Comparison of ENCODE assay signal across 13 cellular contexts in genomic region chr1:210438928-210439841, GRCh38.
DNase-seq lines count a peak whose midpoint lies in the region; ATAC-seq, FAIRE-seq and TF ChIP-seq lines count a peak whose summit lies in the region.
"Had no signal": no experiment of that assay in that cellular context is flagged by ENCODE, and none has a peak within 500 bp of the region (broad histone marks: within the 10 kb centered on the region; RNA-seq: fewer than 3 reads in every experiment).

No MANE protein-coding gene starts in this region.

- DNase-seq in AG08396 (ENCODE audit: low spot score) (peak; percentile 35), HTR-8/SVneo (ENCODE audit: insufficient read length, low spot score) (peak; percentile 67), astrocyte of the hippocampus (ENCODE audit: low read depth, low spot score) (peak; percentile 90), kidney epithelial cell (ENCODE audit: low read depth) (peak; percentile 96), GM12892 (ENCODE audit: insufficient read length) (no peak), NCI-H1694 treated with DMSO at 0.1 percent for 48 hours (lab: John Stamatoyannopoulos, UW) (no peak)
- no peak for DNase-seq in stimulated activated naive CD8-positive, alpha-beta T cell treated with anti-CD3 and anti-CD28 coated beads, Interleukin-15, Interleukin-2, amounts not matched to agents 100 U/mL and 50 U/mL, for 24 hours
- DNase-seq: activated CD8-positive, alpha-beta memory T cell treated with anti-CD3 and anti-CD28 coated beads, Interleukin-2, amount 50 U/mL, for 4 hours; CD8-positive, alpha-beta memory T cell; NCI-H748 treated with DMSO at 0.1 percent for 48 hours; stimulated activated CD4-positive, alpha-beta T cell treated with anti-CD3 and anti-CD28 coated beads, Interleukin-12 subunit alpha, Interleukin-12 subunit beta, amount 100 ng/mL, for 4 hours had no signal

- H3K36me3 ChIP-seq in kidney epithelial cell (ENCODE audit: control insufficient read depth, insufficient read depth, low read length): no peaks in the 10 kb centered on the region

- TF ChIP-seq POLR2A in GM12892 (IDR thresholded peaks at IDR 0.05; ENCODE audit: low read depth, low read length): no peak

- no peaks in the 10 kb centered on the region for H3K27me3 ChIP-seq in kidney epithelial cell (ENCODE audit: control insufficient read depth, insufficient read depth, low read length)

- FAIRE-seq in HTR-8/SVneo (lab: Jason Lieb, UNC) (peak; percentile 98), GM12892 (lab: Jason Lieb, UNC) (no peak)
- FAIRE-seq: GM12891 had no signal

- no peak for TF ChIP-seq CTCF in kidney epithelial cell (IDR thresholded peaks at IDR 0.05; ENCODE audit: insufficient read depth, low read length, poor library complexity, severe bottlenecking)

- ATAC-seq in stimulated activated naive CD8-positive, alpha-beta T cell treated with anti-CD3 and anti-CD28 coated beads, Interleukin-15, Interleukin-2, amounts not matched to agents 100 U/mL and 50 U/mL, for 24 hours: no peak
- ATAC-seq in HG03196 (IDR thresholded peaks at IDR 0.05; ENCODE audit: unreplicated experiment): no peak

- no peak overlapping the region for H3K4me3 ChIP-seq in kidney epithelial cell (ENCODE audit: low read depth, low read length)

Comparison
In these comparisons a context has a peak if more than half of its experiments do, and no peak if none do; other contexts are left out.
1. DNase-seq: peak in AG08396 (single experiment), HTR-8/SVneo (single experiment), astrocyte of the hippocampus (single experiment) and kidney epithelial cell (single experiment); none in stimulated activated naive CD8-positive, alpha-beta T cell treated with anti-CD3 and anti-CD28 coated beads, Interleukin-15, Interleukin-2, amounts not matched to agents 100 U/mL and 50 U/mL, for 24 hours (single experiment), GM12892 (single experiment) and NCI-H1694 treated with DMSO at 0.1 percent for 48 hours (single experiment).